ENCODE assay signal across 8 cellular contexts in genomic region chr10:96339956-96340904, GRCh38. TPM values are rescaled to one million over a fixed set of nuclear protein-coding genes. Genes with fewer than 3 reads are reported as not detected.
DNase-seq lines count a peak whose midpoint lies in the region; ATAC-seq and TF ChIP-seq lines count a peak whose summit lies in the region.

No MANE protein-coding gene starts in this region.

- intact Hi-C loops in left colon (cut with DNase I, micrococcal nuclease) = no loop called here

- H3K27ac ChIP-seq in HEK293 (ENCODE audit: extremely low read depth, low read depth, low read length) = no peak overlapping the region
- peak overlapping the region; percentile 88 for H3K27ac ChIP-seq in caudate nucleus (ENCODE audit: low read depth, low read length)

- peak; percentile 9 for DNase-seq in DMS153 (lab: John Stamatoyannopoulos, UW)
- DNase-seq in NCI-H2171 (lab: John Stamatoyannopoulos, UW) = peak; percentile 34
- DNase-seq in caudate nucleus (lab: John Stamatoyannopoulos, UW) = peak in 37 of 61 donors; percentile 0 to 71 (median 34)
- DNase-seq in left colon = peak; percentile 39 to 70
- peak; percentile 40 to 43 (median 43) for DNase-seq in stimulated activated CD4-positive, alpha-beta T cell treated with anti-CD3 and anti-CD28 coated beads, TNF-alpha, amount 100 ng/mL, for 48 hours (ENCODE audit: low read depth in 3 of 3)

- H3K4me1 ChIP-seq in HEK293 (ENCODE audit: control insufficient read depth, insufficient read depth, low read length) = no peaks in the 10 kb centered on the region

- H3K4me3 ChIP-seq in HEK293 (ENCODE audit: low read depth, low read length) (no peak overlapping the region), WI38 (ENCODE audit: low read depth, low read length) (no peak overlapping the region)

- CTCF ChIA-PET in HEK293 (lab: Yijun Ruan, JAX) = interaction anchor here (0.6 to 5.9 kb wide), 45 partner anchors 7 to 1328 kb away, joined by 3 to 48 read pairs (median 4); partner anchors contain the start of gene TCTN3

- no peaks in the 10 kb centered on the region for H3K9me3 ChIP-seq in HEK293 (ENCODE audit: control insufficient read depth, insufficient read depth, low read depth, low read length)

- peak; percentile 83 for ATAC-seq in left colon
- ATAC-seq in HG03025 (IDR thresholded peaks at IDR 0.05; ENCODE audit: low FRiP score, unreplicated experiment) = no peak

- no peaks in the 10 kb centered on the region for H3K36me3 ChIP-seq in HEK293 (ENCODE audit: control insufficient read depth in 2 of 2, insufficient read depth in 1 of 2, low read length in 2 of 2)

- POLR2A ChIA-PET in HEK293 (lab: Yijun Ruan, JAX) = interaction anchor here (0.6 kb wide), 1 partner anchor 21 kb away, joined by 4 read pairs; no protein-coding TSS in a partner anchor

- peak; percentile 52; the same call in 1 of the 2 replicates for TF ChIP-seq CTCF in HEK293 (tag by site-specific recombination; IDR thresholded peaks at IDR 0.05)
- peak; percentile 59 for TF ChIP-seq CTCF in WI38 (IDR thresholded peaks at IDR 0.05; ENCODE audit: low read depth, low read length)

TF ChIP-seq in HEK293, 187 proteins besides CTCF, POLR2A, EP300 and RAD21 (continues in another document):
- TF ChIP-seq ZBTB21 (tag by site-specific recombination; IDR thresholded peaks at IDR 0.05) = no peak
- TF ChIP-seq ZNF792 (tag by site-specific recombination; IDR thresholded peaks at IDR 0.05) = no peak
- peak; percentile 78 for TF ChIP-seq ZNF654 (tag by site-specific recombination; IDR thresholded peaks at IDR 0.05; ENCODE audit: low read depth)
- no peak for TF ChIP-seq KLF9 (tag by site-specific recombination; IDR thresholded peaks at IDR 0.05; ENCODE audit: low read depth)
- TF ChIP-seq ZNF138 (tag by site-specific recombination; IDR thresholded peaks at IDR 0.05; ENCODE audit: borderline replicate concordance) = no peak
- no peak for TF ChIP-seq ZNF394 (tag by site-specific recombination; IDR thresholded peaks at IDR 0.05; ENCODE audit: borderline replicate concordance)
- no peak for TF ChIP-seq ZNF433 (tag by site-specific recombination; IDR thresholded peaks at IDR 0.05; ENCODE audit: low read depth)
- TF ChIP-seq ZBTB49 (tag by site-specific recombination; IDR thresholded peaks at IDR 0.05; ENCODE audit: low read depth) = no peak
- TF ChIP-seq ZBTB1 (tag by site-specific recombination; IDR thresholded peaks at IDR 0.05) = no peak
- TF ChIP-seq FEZF1 (tag by site-specific recombination; IDR thresholded peaks at IDR 0.05) = no peak
- TF ChIP-seq ZNF610 (tag by site-specific recombination; IDR thresholded peaks at IDR 0.05; ENCODE audit: borderline replicate concordance) = no peak
- no peak for TF ChIP-seq ZNF530 (tag by site-specific recombination; IDR thresholded peaks at IDR 0.05; ENCODE audit: low read depth)
- no peak for TF ChIP-seq ZNF266 (tag by site-specific recombination; IDR thresholded peaks at IDR 0.05; ENCODE audit: low read depth)
- no peak for TF ChIP-seq KLF16 (tag by site-specific recombination; IDR thresholded peaks at IDR 0.05)
- TF ChIP-seq GLIS1 (tag by site-specific recombination; IDR thresholded peaks at IDR 0.05) = no peak
- peak; percentile 98 for TF ChIP-seq ZNF362 (tag by site-specific recombination; IDR thresholded peaks at IDR 0.05)
- TF ChIP-seq ZNF311 (tag by site-specific recombination; IDR thresholded peaks at IDR 0.05; ENCODE audit: borderline replicate concordance) = no peak
- TF ChIP-seq ZFP41 (tag by site-specific recombination; IDR thresholded peaks at IDR 0.05; ENCODE audit: borderline replicate concordance) = no peak
- TF ChIP-seq ZBTB10 (tag by site-specific recombination; IDR thresholded peaks at IDR 0.05) = no peak
- 0 out of 2 replicates have a peak, but pooled peaks have one; percentile 31 for TF ChIP-seq ZBTB17 (tag by site-specific recombination; IDR thresholded peaks at IDR 0.05)
- no peak for TF ChIP-seq OSR2 (tag by site-specific recombination; IDR thresholded peaks at IDR 0.05)
- no peak for TF ChIP-seq ZNF623 (tag by site-specific recombination; IDR thresholded peaks at IDR 0.05)
- TF ChIP-seq ZXDB (tag by site-specific recombination; IDR thresholded peaks at IDR 0.05) = no peak
- TF ChIP-seq ZNF335 (tag by site-specific recombination; conservative IDR thresholded peaks at IDR 0.05) = 0 out of 2 replicates have a peak, but pooled peaks have one; percentile 41
- no peak for TF ChIP-seq ZNF248 (tag by site-specific recombination; IDR thresholded peaks at IDR 0.05)
- TF ChIP-seq ZNF354C (tag by site-specific recombination; IDR thresholded peaks at IDR 0.05; ENCODE audit: borderline replicate concordance, low read depth) = no peak
- no peak for TF ChIP-seq TSHZ1 (tag by site-specific recombination; IDR thresholded peaks at IDR 0.05; ENCODE audit: borderline replicate concordance)
- TF ChIP-seq ZNF76 (tag by site-specific recombination; IDR thresholded peaks at IDR 0.05; ENCODE audit: borderline replicate concordance, low read depth) = no peak

RNA-seq across cellular contexts. Expression of gene OPALIN, which starts 18.6 kb away (rescaled TPM):
- total RNA-seq in left colon = not detected

RNA-seq across cellular contexts. Expression of gene DNTT, which starts 36.0 kb away (rescaled TPM):
- not detected for total RNA-seq in left colon
